8 cellular contexts compared by ENCODE assay signal in genomic region chr2:28393115-28393836, GRCh38. TPM values are rescaled to one million over a fixed set of nuclear protein-coding genes. Genes with fewer than 3 reads are reported as not detected.
DNase-seq lines count a peak whose midpoint lies in the region; ATAC-seq lines count a peak whose summit lies in the region.

No MANE protein-coding gene starts in this region.

- no CpG with 5 or more reads among the region's 81 CpGs for whole genome bisulfite sequencing in mesendoderm (ENCODE audit: extremely low coverage, insufficient coverage, low lambda C conversion rate)

- H3K4me2 ChIP-seq in mesendoderm (ENCODE audit: low read length), result peak overlapping the region; percentile 84

- CTCF ChIA-PET in activated CD4-positive, alpha-beta memory T cell treated with anti-CD3 and anti-CD28 coated beads, Interleukin-2, amount 10 ng/mL, durations not matched to agents 7 days and 5 days (lab: Charles Lee), result interaction anchor here (0.6 to 1.5 kb wide), 10 partner anchors 10 to 710 kb away, joined by 3 to 6 read pairs (median 3); partner anchors contain the start of genes BABAM2 and RBKS

- peaks cover 29% of the 10 kb centered on the region for H3K4me1 Mint-ChIP-seq in activated CD4-positive, alpha-beta memory T cell treated with anti-CD3 and anti-CD28 coated beads, Interleukin-2, amount 10 ng/mL, durations not matched to agents 7 days and 5 days

- no peak overlapping the region for H4K8ac ChIP-seq in mesendoderm (ENCODE audit: low read depth, low read length)

- H2BK120ac ChIP-seq in mesendoderm (ENCODE audit: low read depth, low read length), result no peak overlapping the region

- H2BK5ac ChIP-seq in mesendoderm (ENCODE audit: low read length), result no peak overlapping the region

- POLR2A ChIA-PET in activated CD4-positive, alpha-beta memory T cell treated with anti-CD3 and anti-CD28 coated beads, Interleukin-2, amount 10 ng/mL, durations not matched to agents 7 days and 5 days (lab: Charles Lee), result interaction anchor here (0.6 to 6.6 kb wide), 31 partner anchors 9 to 689 kb away, joined by 3 to 114 read pairs (median 4); partner anchors contain the start of genes BABAM2 and RBKS

- H3K9me3 ChIP-seq in effector memory CD4-positive, alpha-beta T cell (ENCODE audit: control insufficient read depth, low read length), result no peaks in the 10 kb centered on the region

- peak overlapping the region; percentile 55 for H3K9ac ChIP-seq in mesendoderm (ENCODE audit: low read length)

- peaks cover 3% of the 10 kb centered on the region for H3K36me3 Mint-ChIP-seq in activated CD4-positive, alpha-beta memory T cell treated with anti-CD3 and anti-CD28 coated beads, Interleukin-2, amount 10 ng/mL, durations not matched to agents 7 days and 5 days (ENCODE audit: low read depth)

- no peaks in the 10 kb centered on the region for H3K79me1 ChIP-seq in mesendoderm (ENCODE audit: low read length)

- peak overlapping the region; percentile 99 for H3K4me3 ChIP-seq in effector memory CD4-positive, alpha-beta T cell (ENCODE audit: insufficient read depth, low read depth, low read length, poor library complexity, severe bottlenecking)
- H3K4me3 ChIP-seq in mesendoderm (ENCODE audit: low read length), result peak overlapping the region; percentile 54

- H3K27ac ChIP-seq in effector memory CD4-positive, alpha-beta T cell (ENCODE audit: insufficient read depth, low read length, poor library complexity, severe bottlenecking), result peak overlapping the region; percentile 88
- peak overlapping the region; percentile 93 for H3K27ac ChIP-seq in mesendoderm (ENCODE audit: low read depth, low read length)

- DNase-seq in Daoy (ENCODE audit: low read depth) (peak; percentile 81), M059J (ENCODE audit: low read depth) (peak; percentile 59), mesendoderm (peak; percentile 48), epidermal melanocyte (ENCODE audit: insufficient read length, low spot score) (no peak)
- DNase-seq in activated CD4-positive, alpha-beta memory T cell treated with anti-CD3 and anti-CD28 coated beads, Interleukin-2, amount 10 ng/mL, durations not matched to agents 7 days and 5 days, result peak; percentile 64
- DNase-seq in effector memory CD4-positive, alpha-beta T cell, result peak in 2 of 3 donors; percentile 27 to 31
- peak; percentile 67 for DNase-seq in stimulated activated naive CD8-positive, alpha-beta T cell treated with anti-CD3 and anti-CD28 coated beads, Interleukin-15, Interleukin-2, amounts not matched to agents 100 U/mL and 50 U/mL, for 24 hours

- H2AK5ac ChIP-seq in mesendoderm (ENCODE audit: low read length), result no peak overlapping the region

- no peaks in the 10 kb centered on the region for H3K27me3 Mint-ChIP-seq in activated CD4-positive, alpha-beta memory T cell treated with anti-CD3 and anti-CD28 coated beads, Interleukin-2, amount 10 ng/mL, durations not matched to agents 7 days and 5 days

- H3K27me3 ChIP-seq in effector memory CD4-positive, alpha-beta T cell (replicated peaks; ENCODE audit: control insufficient read depth, insufficient read depth, low read length, poor library complexity, severe bottlenecking), result no peaks in the 10 kb centered on the region
- H3K27me3 ChIP-seq in mesendoderm (ENCODE audit: insufficient read depth, low read length, poor library complexity), result no peaks in the 10 kb centered on the region

- H3K4ac ChIP-seq in mesendoderm (ENCODE audit: low read depth, low read length), result no peak overlapping the region

- no peak overlapping the region for H3K23ac ChIP-seq in mesendoderm (ENCODE audit: low read length)

- H3K4me3 Mint-ChIP-seq in activated CD4-positive, alpha-beta memory T cell treated with anti-CD3 and anti-CD28 coated beads, Interleukin-2, amount 10 ng/mL, durations not matched to agents 7 days and 5 days, result no peak overlapping the region

- peak overlapping the region; percentile 82 for H3K56ac ChIP-seq in mesendoderm (ENCODE audit: low read length)

- no peak for ATAC-seq in stimulated activated naive CD8-positive, alpha-beta T cell treated with anti-CD3 and anti-CD28 coated beads, Interleukin-15, Interleukin-2, amounts not matched to agents 100 U/mL and 50 U/mL, for 24 hours
- no peak for ATAC-seq in GM21360 (IDR thresholded peaks at IDR 0.05; ENCODE audit: unreplicated experiment)

- no peaks in the 10 kb centered on the region for H3K79me2 ChIP-seq in mesendoderm (ENCODE audit: control insufficient read depth, insufficient read depth, low read length)

- H3K36me3 ChIP-seq in effector memory CD4-positive, alpha-beta T cell (ENCODE audit: control insufficient read depth, insufficient read depth, low read length), result no peaks in the 10 kb centered on the region
- H3K36me3 ChIP-seq in mesendoderm (ENCODE audit: control insufficient read depth, insufficient read depth, low read length), result no peaks in the 10 kb centered on the region

- H2BK15ac ChIP-seq in mesendoderm (replicated peaks; ENCODE audit: low read depth), result no peak overlapping the region

- no peak overlapping the region for H4K5ac ChIP-seq in mesendoderm (ENCODE audit: low read length)

- peak overlapping the region; percentile 85 for H3K18ac ChIP-seq in mesendoderm (ENCODE audit: low read length)

- peaks cover 36% of the 10 kb centered on the region for H3K4me1 ChIP-seq in effector memory CD4-positive, alpha-beta T cell (ENCODE audit: control insufficient read depth, insufficient read depth, low read length, poor library complexity, severe bottlenecking)
- H3K4me1 ChIP-seq in mesendoderm (ENCODE audit: control insufficient read depth, low read depth, low read length), result peaks cover 4% of the 10 kb centered on the region

- H3K27ac Mint-ChIP-seq in activated CD4-positive, alpha-beta memory T cell treated with anti-CD3 and anti-CD28 coated beads, Interleukin-2, amount 10 ng/mL, durations not matched to agents 7 days and 5 days, result peak overlapping the region; percentile 99

- H3K9me3 Mint-ChIP-seq in activated CD4-positive, alpha-beta memory T cell treated with anti-CD3 and anti-CD28 coated beads, Interleukin-2, amount 10 ng/mL, durations not matched to agents 7 days and 5 days, result no peaks in the 10 kb centered on the region

RNA-seq across cellular contexts. Expression of gene FOSL2, which starts 0.6 kb away (rescaled TPM):
- 56.0 and 62.1 TPM in 2 replicates for total RNA-seq in Daoy (2014; rRNA removed; shearing (Covaris generic))
- 42.9 and 75.2 TPM in 2 replicates for total RNA-seq in M059J (2014; rRNA removed; shearing (Covaris generic))
- 100 to 1,000 TPM in 1 of 2 experiments, 10 to 100 TPM in 1; 96.4 to 100 TPM for total RNA-seq in activated CD4-positive, alpha-beta memory T cell treated with anti-CD3 and anti-CD28 coated beads, Interleukin-2, amount 10 ng/mL, durations not matched to agents 7 days and 5 days
- polyA plus RNA-seq in mesendoderm (2013, experiment 1 of 2), result 4.6 TPM
- polyA plus RNA-seq in mesendoderm (2013, experiment 2 of 2), result 4.9 TPM
